ENCODE assay signal across 1 cellular context in the genomic region with DNA sequence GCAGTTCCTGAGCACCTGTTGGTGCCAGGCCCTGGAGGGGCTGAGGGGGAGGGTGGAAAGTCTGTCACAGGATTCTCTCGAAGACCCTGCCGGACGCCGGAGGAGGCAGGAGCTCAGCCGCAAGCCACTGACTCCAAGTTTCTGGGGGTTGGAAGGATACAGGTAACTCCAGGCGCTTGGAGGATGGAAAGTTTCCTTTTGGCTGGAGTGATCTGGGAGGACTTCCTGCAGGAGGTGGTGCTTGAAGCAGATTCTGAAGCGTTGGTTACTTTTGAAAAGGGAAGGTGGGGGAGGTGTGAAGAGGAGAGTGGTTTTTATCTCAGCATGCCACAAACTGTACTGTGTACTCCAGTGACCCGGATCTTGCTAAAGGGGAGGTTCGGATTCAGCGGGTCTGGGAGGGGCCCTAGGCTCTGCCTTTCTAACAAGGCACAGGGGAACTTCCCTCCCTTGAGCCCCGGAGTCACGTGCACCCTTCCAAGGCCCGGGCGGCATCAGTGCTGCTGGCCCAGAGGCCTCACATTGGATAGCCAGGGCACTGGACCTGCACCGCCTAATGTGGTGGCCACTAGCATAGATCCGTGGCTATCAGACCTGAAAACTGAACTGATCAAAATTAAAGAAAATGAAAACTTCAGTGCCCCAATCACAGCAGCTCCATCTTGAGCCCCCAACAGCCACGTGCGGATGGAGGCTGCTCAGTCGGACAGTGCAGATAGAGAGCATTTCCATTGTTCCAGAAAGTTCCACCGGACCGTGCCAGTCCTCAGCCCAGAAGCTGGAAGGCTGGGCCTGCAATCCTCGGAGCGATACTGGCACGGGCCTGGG.
TF ChIP-seq lines count a peak whose summit lies in the region.

No MANE protein-coding gene starts in this region.

TF ChIP-seq in HCT116, 20 proteins besides CTCF, POLR2A, EP300 and RAD21 (continued from another document):
- TF ChIP-seq, protein P1, sequence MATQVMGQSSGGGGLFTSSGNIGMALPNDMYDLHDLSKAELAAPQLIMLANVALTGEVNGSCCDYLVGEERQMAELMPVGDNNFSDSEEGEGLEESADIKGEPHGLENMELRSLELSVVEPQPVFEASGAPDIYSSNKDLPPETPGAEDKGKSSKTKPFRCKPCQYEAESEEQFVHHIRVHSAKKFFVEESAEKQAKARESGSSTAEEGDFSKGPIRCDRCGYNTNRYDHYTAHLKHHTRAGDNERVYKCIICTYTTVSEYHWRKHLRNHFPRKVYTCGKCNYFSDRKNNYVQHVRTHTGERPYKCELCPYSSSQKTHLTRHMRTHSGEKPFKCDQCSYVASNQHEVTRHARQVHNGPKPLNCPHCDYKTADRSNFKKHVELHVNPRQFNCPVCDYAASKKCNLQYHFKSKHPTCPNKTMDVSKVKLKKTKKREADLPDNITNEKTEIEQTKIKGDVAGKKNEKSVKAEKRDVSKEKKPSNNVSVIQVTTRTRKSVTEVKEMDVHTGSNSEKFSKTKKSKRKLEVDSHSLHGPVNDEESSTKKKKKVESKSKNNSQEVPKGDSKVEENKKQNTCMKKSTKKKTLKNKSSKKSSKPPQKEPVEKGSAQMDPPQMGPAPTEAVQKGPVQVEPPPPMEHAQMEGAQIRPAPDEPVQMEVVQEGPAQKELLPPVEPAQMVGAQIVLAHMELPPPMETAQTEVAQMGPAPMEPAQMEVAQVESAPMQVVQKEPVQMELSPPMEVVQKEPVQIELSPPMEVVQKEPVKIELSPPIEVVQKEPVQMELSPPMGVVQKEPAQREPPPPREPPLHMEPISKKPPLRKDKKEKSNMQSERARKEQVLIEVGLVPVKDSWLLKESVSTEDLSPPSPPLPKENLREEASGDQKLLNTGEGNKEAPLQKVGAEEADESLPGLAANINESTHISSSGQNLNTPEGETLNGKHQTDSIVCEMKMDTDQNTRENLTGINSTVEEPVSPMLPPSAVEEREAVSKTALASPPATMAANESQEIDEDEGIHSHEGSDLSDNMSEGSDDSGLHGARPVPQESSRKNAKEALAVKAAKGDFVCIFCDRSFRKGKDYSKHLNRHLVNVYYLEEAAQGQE (IDR thresholded peaks at IDR 0.05; ENCODE audit: low read depth) = no peak
- no peak for TF ChIP-seq SRF (IDR thresholded peaks at IDR 0.05; ENCODE audit: low read depth)
- TF ChIP-seq TCF7L2 (IDR thresholded peaks at IDR 0.05; ENCODE audit: borderline replicate concordance, extremely low read depth, insufficient read depth, insufficient read length) = no peak
- no peak for TF ChIP-seq CEBPB (IDR thresholded peaks at IDR 0.05; ENCODE audit: low read depth)
- TF ChIP-seq SP1 (IDR thresholded peaks at IDR 0.05; ENCODE audit: low read depth) = no peak
- TF ChIP-seq, protein P2, sequence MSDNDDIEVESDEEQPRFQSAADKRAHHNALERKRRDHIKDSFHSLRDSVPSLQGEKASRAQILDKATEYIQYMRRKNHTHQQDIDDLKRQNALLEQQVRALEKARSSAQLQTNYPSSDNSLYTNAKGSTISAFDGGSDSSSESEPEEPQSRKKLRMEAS (IDR thresholded peaks at IDR 0.05) = no peak
- TF ChIP-seq, protein P3, sequence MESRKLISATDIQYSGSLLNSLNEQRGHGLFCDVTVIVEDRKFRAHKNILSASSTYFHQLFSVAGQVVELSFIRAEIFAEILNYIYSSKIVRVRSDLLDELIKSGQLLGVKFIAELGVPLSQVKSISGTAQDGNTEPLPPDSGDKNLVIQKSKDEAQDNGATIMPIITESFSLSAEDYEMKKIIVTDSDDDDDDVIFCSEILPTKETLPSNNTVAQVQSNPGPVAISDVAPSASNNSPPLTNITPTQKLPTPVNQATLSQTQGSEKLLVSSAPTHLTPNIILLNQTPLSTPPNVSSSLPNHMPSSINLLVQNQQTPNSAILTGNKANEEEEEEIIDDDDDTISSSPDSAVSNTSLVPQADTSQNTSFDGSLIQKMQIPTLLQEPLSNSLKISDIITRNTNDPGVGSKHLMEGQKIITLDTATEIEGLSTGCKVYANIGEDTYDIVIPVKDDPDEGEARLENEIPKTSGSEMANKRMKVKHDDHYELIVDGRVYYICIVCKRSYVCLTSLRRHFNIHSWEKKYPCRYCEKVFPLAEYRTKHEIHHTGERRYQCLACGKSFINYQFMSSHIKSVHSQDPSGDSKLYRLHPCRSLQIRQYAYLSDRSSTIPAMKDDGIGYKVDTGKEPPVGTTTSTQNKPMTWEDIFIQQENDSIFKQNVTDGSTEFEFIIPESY (IDR thresholded peaks at IDR 0.05; ENCODE audit: extremely low read depth, insufficient replicate concordance, low read length) = no peak
- no peak for TF ChIP-seq ZNF274 (IDR thresholded peaks at IDR 0.05; ENCODE audit: low read depth, low read length)
- no peak for TF ChIP-seq SIN3A (IDR thresholded peaks at IDR 0.05; ENCODE audit: low read depth)
- TF ChIP-seq ZFX (IDR thresholded peaks at IDR 0.05) = no peak
- no peak for TF ChIP-seq EGR1 (IDR thresholded peaks at IDR 0.05; ENCODE audit: low read depth)
